18 cellular contexts compared by ENCODE assay signal in genomic region chr1:157315544-157315943, GRCh38.
DNase-seq lines count a peak whose midpoint lies in the region; ATAC-seq lines count a peak whose summit lies in the region.
"Had no signal": no experiment of that assay in that cellular context is flagged by ENCODE, and none has a peak within 500 bp of the region (broad histone marks: within the 10 kb centered on the region; RNA-seq: fewer than 3 reads in every experiment).

No MANE protein-coding gene starts in this region.

- ATAC-seq in GM21737 (IDR thresholded peaks at IDR 0.05; ENCODE audit: unreplicated experiment) (no peak), HG02610 (IDR thresholded peaks at IDR 0.05; ENCODE audit: unreplicated experiment) (no peak)
- ATAC-seq: GM12878, T-cell had no signal

- DNase-seq in DMS153 (lab: John Stamatoyannopoulos, UW) (peak; percentile 40), NCI-H146 treated with DMSO at 0.1 percent for 48 hours (lab: John Stamatoyannopoulos, UW; ENCODE audit: unreplicated experiment) (peak; percentile 20), NCI-H510A (lab: John Stamatoyannopoulos, UW) (peak; percentile 61), SHP77 treated with DMSO at 0.1 percent for 48 hours (lab: John Stamatoyannopoulos, UW) (peak; percentile 19), foreskin melanocyte (no peak)
- DNase-seq: CD8-positive, alpha-beta memory T cell; EL; H9; Kasumi-1; MG63; NCI-H1048; NCI-H2081; Right ventricle myocardium superior; SK-N-SH; T-cell had no signal
